Comparison of ENCODE assay signal across 16 cellular contexts in genomic region chr2:179470102-179470501, GRCh38.
A peak's percentile ranks its signal among the peaks of the same experiment; 100 is the strongest.
DNase-seq lines count a peak whose midpoint lies in the region; ATAC-seq and TF ChIP-seq lines count a peak whose summit lies in the region.
"Had no signal": no experiment of that assay in that cellular context is flagged by ENCODE, and none has a peak within 500 bp of the region (broad histone marks: within the 10 kb centered on the region; RNA-seq: fewer than 3 reads in every experiment).

No MANE protein-coding gene starts in this region.

- H3K27me3 Mint-ChIP-seq in GM23338 (ENCODE audit: insufficient read depth, low read depth, poor library complexity) (no peaks in the 10 kb centered on the region), Caco-2 (ENCODE audit: insufficient read depth, unreplicated experiment) (no peaks in the 10 kb centered on the region)
- H3K27me3 Mint-ChIP-seq: CD8-positive, alpha-beta memory T cell had no signal

- POLR2A ChIA-PET in HEK293 (lab: Yijun Ruan, JAX) (no interaction called here), Caco-2 (lab: Charles Lee) (no interaction called here)

- H3K27ac ChIP-seq in GM23338 (ENCODE audit: low read depth) (no peak overlapping the region), HEK293 (ENCODE audit: extremely low read depth, low read depth, low read length) (no peak overlapping the region)
- H3K27ac ChIP-seq: BLaER1 treated with 17β-estradiol and CSF1 and Interleukin-3, amounts not matched to agents 10 nM and 100 nM had no signal

- H3K27me3 ChIP-seq in GM23338 (ENCODE audit: insufficient read depth) = no peaks in the 10 kb centered on the region
- H3K27me3 ChIP-seq in Caco-2 (replicated peaks; ENCODE audit: control insufficient read depth, insufficient read depth, low read length) = no peaks in the 10 kb centered on the region
- H3K27me3 ChIP-seq: BLaER1 treated with 17β-estradiol and CSF1 and Interleukin-3, amounts not matched to agents 10 nM and 100 nM had no signal

- no peak overlapping the region for H3K4me3 Mint-ChIP-seq in GM23338
- H3K4me3 Mint-ChIP-seq in Caco-2 (ENCODE audit: unreplicated experiment) = no peak overlapping the region
- H3K4me3 Mint-ChIP-seq: B cell; CD4-positive, CD25-positive, alpha-beta regulatory T cell; CD8-positive, alpha-beta memory T cell; HFFc6 had no signal

- BruUV-seq in Caco-2 (replicated peaks; lab: Mats Ljungman, UMichigan) = no TSS peak

- H3K4me1 Mint-ChIP-seq in GM23338 = peaks cover 12% of the 10 kb centered on the region
- no peaks in the 10 kb centered on the region for H3K4me1 Mint-ChIP-seq in Caco-2 (ENCODE audit: low read depth, unreplicated experiment)
- H3K4me1 Mint-ChIP-seq: B cell; CD4-positive, CD25-positive, alpha-beta regulatory T cell; CD8-positive, alpha-beta memory T cell had no signal

- H3K27ac Mint-ChIP-seq in GM23338 (no peak overlapping the region), Caco-2 (ENCODE audit: unreplicated experiment) (no peak overlapping the region)
- H3K27ac Mint-ChIP-seq: B cell; CD4-positive, CD25-positive, alpha-beta regulatory T cell; HFFc6 had no signal

- H3K4me1 ChIP-seq in GM23338 (ENCODE audit: insufficient read depth) (peaks cover 12% of the 10 kb centered on the region), HEK293 (ENCODE audit: control insufficient read depth, insufficient read depth, low read length) (no peaks in the 10 kb centered on the region), Caco-2 (peaks cover 8% of the 10 kb centered on the region; the same call in 1 of the 2 replicates)
- H3K4me1 ChIP-seq: BLaER1 treated with 17β-estradiol and CSF1 and Interleukin-3, amounts not matched to agents 10 nM and 100 nM had no signal

- H3K4me2 ChIP-seq in GM23338 = peak overlapping the region; percentile 49; the same call in 1 of the 2 replicates
- H3K4me2 ChIP-seq: BLaER1 treated with 17β-estradiol and CSF1 and Interleukin-3, amounts not matched to agents 10 nM and 100 nM had no signal

- H3K4me3 ChIP-seq in GM23338 = no peak overlapping the region
- H3K4me3 ChIP-seq in HEK293 (ENCODE audit: low read depth, low read length) = no peak overlapping the region
- no peak overlapping the region for H3K4me3 ChIP-seq in Caco-2 (ENCODE audit: low read depth, low read length)
- H3K4me3 ChIP-seq: BLaER1 treated with 17β-estradiol and CSF1 and Interleukin-3, amounts not matched to agents 10 nM and 100 nM; K562 had no signal

- no peaks in the 10 kb centered on the region for H3K36me3 ChIP-seq in GM23338 (ENCODE audit: insufficient read depth)
- H3K36me3 ChIP-seq in HEK293 (ENCODE audit: control insufficient read depth in 2 of 2, insufficient read depth in 1 of 2, low read length in 2 of 2) = no peaks in the 10 kb centered on the region
- H3K36me3 ChIP-seq in Caco-2 (ENCODE audit: control insufficient read depth, insufficient read depth, low read length) = no peaks in the 10 kb centered on the region
- H3K36me3 ChIP-seq: BLaER1 treated with 17β-estradiol and CSF1 and Interleukin-3, amounts not matched to agents 10 nM and 100 nM had no signal

- no peaks in the 10 kb centered on the region for H4K20me1 ChIP-seq in GM23338 (replicated peaks; ENCODE audit: insufficient read depth)
- H4K20me1 ChIP-seq: BLaER1 treated with 17β-estradiol and CSF1 and Interleukin-3, amounts not matched to agents 10 nM and 100 nM had no signal

- H3K79me2 ChIP-seq in GM23338 (replicated peaks; ENCODE audit: insufficient read depth) = no peaks in the 10 kb centered on the region

- CTCF ChIA-PET in HEK293 (lab: Yijun Ruan, JAX) (no interaction called here), Caco-2 (lab: Charles Lee) (no interaction called here)

- H3K9me3 Mint-ChIP-seq in GM23338 (no peaks in the 10 kb centered on the region), Caco-2 (ENCODE audit: unreplicated experiment) (peaks cover 9% of the 10 kb centered on the region)

- H3K9me2 ChIP-seq in GM23338 (ENCODE audit: insufficient read depth) = 0 out of 2 replicates have a peak, but pooled peaks cover 5% of the 10 kb centered on the region

- ATAC-seq in GM23338 = peak; percentile 37; the same call in 2 of the 3 replicates
- no peak for ATAC-seq in HG03196 (IDR thresholded peaks at IDR 0.05; ENCODE audit: unreplicated experiment)
- ATAC-seq: K562 had no signal

- intact Hi-C loops in Caco-2 (cut with micrococcal nuclease; ENCODE audit: unreplicated experiment) = no loop called here

- H3K9me3 ChIP-seq in HEK293 (ENCODE audit: control insufficient read depth, insufficient read depth, low read depth, low read length) = no peaks in the 10 kb centered on the region
- H3K9me3 ChIP-seq in Caco-2 = 0 out of 2 replicates have a peak, but pooled peaks cover 2% of the 10 kb centered on the region

- peak overlapping the region; percentile 34; the same call in 1 of the 2 replicates for H2AFZ ChIP-seq in GM23338

- no peaks in the 10 kb centered on the region for H3F3A ChIP-seq in GM23338 (replicated peaks; ENCODE audit: low read depth)

- H3K36me3 Mint-ChIP-seq in GM23338 (ENCODE audit: low read depth) = peaks cover 1% of the 10 kb centered on the region; the same call in 2 of the 3 replicates
- no peaks in the 10 kb centered on the region for H3K36me3 Mint-ChIP-seq in Caco-2 (ENCODE audit: insufficient read depth, unreplicated experiment)
- H3K36me3 Mint-ChIP-seq: CD4-positive, CD25-positive, alpha-beta regulatory T cell; CD8-positive, alpha-beta memory T cell had no signal

- DNase-seq in GM23338 (ENCODE audit: low spot score) = peak; percentile 30
- DNase-seq in iPS-NIHi11 (ENCODE audit: low spot score) = peak; percentile 15
- no peak for DNase-seq in Caco-2
- DNase-seq in NCI-H2107 (lab: John Stamatoyannopoulos, UW) = no peak
- DNase-seq: CD4-positive, CD25-positive, alpha-beta regulatory T cell; CD8-positive, alpha-beta memory T cell; COR-L47; GDM1; HCEC 1CT; HFFc6; IMR-90 had no signal

- TF ChIP-seq CTCF in GM23338 (conservative IDR thresholded peaks at IDR 0.05; ENCODE audit: low read depth in 2 of 2) (no peak), HEK293 (tag by site-specific recombination; IDR thresholded peaks at IDR 0.05) (no peak), Caco-2 (IDR thresholded peaks at IDR 0.05; ENCODE audit: insufficient read depth in 1 of 2, low read depth in 1 of 2, low read length in 1 of 2, severe bottlenecking in 1 of 2, unreplicated experiment in 1 of 2) (no peak)

TF ChIP-seq in GM23338, 12 proteins besides CTCF, POLR2A, EP300 and RAD21:
- no peak for TF ChIP-seq ZNF114 (CRISPR knock-in tag; IDR thresholded peaks at IDR 0.05)
- TF ChIP-seq CREB1 (CRISPR knock-in tag; IDR thresholded peaks at IDR 0.05; ENCODE audit: low read depth) = no peak

TF ChIP-seq in HEK293, 187 proteins besides CTCF, POLR2A, EP300 and RAD21:
- TF ChIP-seq ZNF280C (tag by site-specific recombination; IDR thresholded peaks at IDR 0.05) (no peak), PRDM1 (tag by site-specific recombination; IDR thresholded peaks at IDR 0.05) (0 out of 2 replicates have a peak, but pooled peaks have one; percentile 8)
TF ChIP-seq in HEK293: peak in this region for 1.

Comparison
In these comparisons a context has a peak if more than half of its experiments do, and no peak if none do; other contexts are left out.
1. DNase-seq: peak in GM23338 (single experiment) and iPS-NIHi11 (single experiment); none in Caco-2 (0 of 2) and NCI-H2107 (single experiment).